Comparison of ENCODE assay signal across 8 cellular contexts in genomic region chr3:129280183-129280582, GRCh38. TPM values are rescaled to one million over a fixed set of nuclear protein-coding genes. Genes with fewer than 3 reads are reported as not detected.
DNase-seq lines count a peak whose midpoint lies in the region; ATAC-seq and TF ChIP-seq lines count a peak whose summit lies in the region.

No MANE protein-coding gene starts in this region.

- DNase-seq in activated naive CD4-positive, alpha-beta T cell treated with anti-CD3 and anti-CD28 coated beads for 36 hours, result no peak
- no peak for DNase-seq in activated naive CD4-positive, alpha-beta T cell treated with anti-CD3 and anti-CD28 coated beads, Interleukin-2, amount 50 U/mL, for 16 hours
- DNase-seq in activated naive CD8-positive, alpha-beta T cell treated with anti-CD3 and anti-CD28 coated beads, Interleukin-2, amount 50 U/mL, for 24 hours, result no peak
- no peak for DNase-seq in transverse colon
- no peak for DNase-seq in effector CD4-positive, alpha-beta T cell
- no peak for DNase-seq in substantia nigra (lab: John Stamatoyannopoulos, UW)

- CTCF ChIA-PET in activated naive CD4-positive, alpha-beta T cell treated with anti-CD3 and anti-CD28 coated beads for 36 hours (lab: Charles Lee), result interaction anchor here (2.6 kb wide), 1 partner anchor 36 kb away, joined by 11 read pairs; a partner anchor contains a TSS

- no peak for TF ChIP-seq EP300 in transverse colon (IDR thresholded peaks at IDR 0.05; ENCODE audit: low read depth)

- peaks cover 3 to 19% (median 19%) of the 10 kb centered on the region in 4 donors for H3K36me3 ChIP-seq in liver (ENCODE audit: control insufficient read depth in 4 of 4, insufficient read depth in 3 of 4, low read depth in 1 of 4, low read length in 3 of 4)
- H3K36me3 ChIP-seq in transverse colon, result peaks cover 0 to 14% (median under 1%) of the 10 kb centered on the region in 4 donors

- peaks cover 37% of the 10 kb centered on the region for H3K36me3 Mint-ChIP-seq in activated naive CD4-positive, alpha-beta T cell treated with anti-CD3 and anti-CD28 coated beads for 36 hours (ENCODE audit: low read depth)
- peaks cover 51% of the 10 kb centered on the region for H3K36me3 Mint-ChIP-seq in activated naive CD8-positive, alpha-beta T cell treated with anti-CD3 and anti-CD28 coated beads, Interleukin-2, amount 50 U/mL, for 24 hours (ENCODE audit: low read depth)

- H3K4me3 Mint-ChIP-seq in activated naive CD4-positive, alpha-beta T cell treated with anti-CD3 and anti-CD28 coated beads for 36 hours, result peak overlapping the region; percentile 87
- peak overlapping the region; percentile 97 for H3K4me3 Mint-ChIP-seq in activated naive CD8-positive, alpha-beta T cell treated with anti-CD3 and anti-CD28 coated beads, Interleukin-2, amount 50 U/mL, for 24 hours

- no peaks in the 10 kb centered on the region for H3K9me3 Mint-ChIP-seq in activated naive CD4-positive, alpha-beta T cell treated with anti-CD3 and anti-CD28 coated beads for 36 hours
- no peaks in the 10 kb centered on the region for H3K9me3 Mint-ChIP-seq in activated naive CD8-positive, alpha-beta T cell treated with anti-CD3 and anti-CD28 coated beads, Interleukin-2, amount 50 U/mL, for 24 hours

- H3K9ac ChIP-seq in liver (ENCODE audit: low read depth in 1 of 2, low read length in 2 of 2), result no peak overlapping the region

- TF ChIP-seq POLR2A in transverse colon (IDR thresholded peaks at IDR 0.05), result no peak

- in situ Hi-C loops in transverse colon (cut with MboI; ENCODE audit: low pct_ligation_motif_present in 1 of 4, low pct_unique_long_range_greater_than_20kb in 1 of 4, low sequenced_read_pairs in 3 of 4), result no loop called here

- peaks cover 2 to 42% (median 32%) of the 10 kb centered on the region in 4 donors for H3K4me1 ChIP-seq in liver (ENCODE audit: control insufficient read depth in 4 of 4, insufficient read depth in 4 of 4, low read length in 3 of 4)
- H3K4me1 ChIP-seq in transverse colon, result peaks cover 16 to 39% (median 21%) of the 10 kb centered on the region in 4 donors

- peak overlapping the region; percentile 39 to 97 for H3K27ac ChIP-seq in liver (ENCODE audit: low read depth in 1 of 2, low read length in 2 of 2)
- peak overlapping the region in 3 of 4 donors; percentile 13 to 95 (median 92) for H3K27ac ChIP-seq in transverse colon
- H3K27ac ChIP-seq in substantia nigra (ENCODE audit: low read depth, low read length, poor library complexity, severe bottlenecking), result no peak overlapping the region

- H3K4me1 Mint-ChIP-seq in activated naive CD4-positive, alpha-beta T cell treated with anti-CD3 and anti-CD28 coated beads for 36 hours (ENCODE audit: low read depth), result peaks cover 57% of the 10 kb centered on the region
- peaks cover 75% of the 10 kb centered on the region for H3K4me1 Mint-ChIP-seq in activated naive CD8-positive, alpha-beta T cell treated with anti-CD3 and anti-CD28 coated beads, Interleukin-2, amount 50 U/mL, for 24 hours

- intact Hi-C loops in activated naive CD4-positive, alpha-beta T cell treated with anti-CD3 and anti-CD28 coated beads for 36 hours (cut with micrococcal nuclease), result no loop called here
- intact Hi-C loops in transverse colon (cut with DNase I; ENCODE audit: low total_unique reads), result no loop called here

- H3K9me3 ChIP-seq in liver (ENCODE audit: control insufficient read depth in 4 of 4, low read length in 3 of 4) (no peaks in the 10 kb centered on the region), transverse colon (no peaks in the 10 kb centered on the region)

- ATAC-seq in activated naive CD8-positive, alpha-beta T cell treated with anti-CD3 and anti-CD28 coated beads, Interleukin-2, amount 50 U/mL, for 24 hours, result no peak
- no peak for ATAC-seq in HG02884 (IDR thresholded peaks at IDR 0.05; ENCODE audit: unreplicated experiment)

- no peak overlapping the region for H3K27ac Mint-ChIP-seq in activated naive CD4-positive, alpha-beta T cell treated with anti-CD3 and anti-CD28 coated beads for 36 hours
- peak overlapping the region; percentile 37 for H3K27ac Mint-ChIP-seq in activated naive CD8-positive, alpha-beta T cell treated with anti-CD3 and anti-CD28 coated beads, Interleukin-2, amount 50 U/mL, for 24 hours

- H3K27me3 ChIP-seq in liver (ENCODE audit: control insufficient read depth in 4 of 4, insufficient read depth in 4 of 4, low read length in 3 of 4) (no peaks in the 10 kb centered on the region), transverse colon (no peaks in the 10 kb centered on the region)

- no peak overlapping the region for H3K4me3 ChIP-seq in liver (ENCODE audit: low read depth in 1 of 3, low read length in 3 of 3)
- peak overlapping the region in 2 of 4 donors; percentile 88 to 89 for H3K4me3 ChIP-seq in transverse colon

- H3K27me3 Mint-ChIP-seq in activated naive CD4-positive, alpha-beta T cell treated with anti-CD3 and anti-CD28 coated beads for 36 hours (ENCODE audit: low read depth), result no peaks in the 10 kb centered on the region
- H3K27me3 Mint-ChIP-seq in activated naive CD8-positive, alpha-beta T cell treated with anti-CD3 and anti-CD28 coated beads, Interleukin-2, amount 50 U/mL, for 24 hours, result peaks cover 1% of the 10 kb centered on the region

- 91% methylated on average over 2 of the region's 2 CpGs for WGBS in liver
- WGBS in transverse colon (ENCODE audit: low coverage in 1 of 2), 2 donors, result 89 to 94% methylated on average over 2 of the region's 2 CpGs

- TF ChIP-seq CTCF in liver (IDR thresholded peaks at IDR 0.05; ENCODE audit: low read depth, low read length, missing input control) (no peak), transverse colon (IDR thresholded peaks at IDR 0.05) (no peak)

- no peak for TF ChIP-seq RAD21 in liver (IDR thresholded peaks at IDR 0.05)

TF ChIP-seq in liver, 16 proteins besides CTCF, POLR2A, EP300 and RAD21:
- TF ChIP-seq HNF4G (IDR thresholded peaks at IDR 0.05), result no peak
- TF ChIP-seq JUND (IDR thresholded peaks at IDR 0.05), result no peak
- TF ChIP-seq SP1 (IDR thresholded peaks at IDR 0.05), result no peak
- TF ChIP-seq FOXA2 (IDR thresholded peaks at IDR 0.05), result no peak
- no peak for TF ChIP-seq RXRA (IDR thresholded peaks at IDR 0.05)
- TF ChIP-seq, protein P1, sequence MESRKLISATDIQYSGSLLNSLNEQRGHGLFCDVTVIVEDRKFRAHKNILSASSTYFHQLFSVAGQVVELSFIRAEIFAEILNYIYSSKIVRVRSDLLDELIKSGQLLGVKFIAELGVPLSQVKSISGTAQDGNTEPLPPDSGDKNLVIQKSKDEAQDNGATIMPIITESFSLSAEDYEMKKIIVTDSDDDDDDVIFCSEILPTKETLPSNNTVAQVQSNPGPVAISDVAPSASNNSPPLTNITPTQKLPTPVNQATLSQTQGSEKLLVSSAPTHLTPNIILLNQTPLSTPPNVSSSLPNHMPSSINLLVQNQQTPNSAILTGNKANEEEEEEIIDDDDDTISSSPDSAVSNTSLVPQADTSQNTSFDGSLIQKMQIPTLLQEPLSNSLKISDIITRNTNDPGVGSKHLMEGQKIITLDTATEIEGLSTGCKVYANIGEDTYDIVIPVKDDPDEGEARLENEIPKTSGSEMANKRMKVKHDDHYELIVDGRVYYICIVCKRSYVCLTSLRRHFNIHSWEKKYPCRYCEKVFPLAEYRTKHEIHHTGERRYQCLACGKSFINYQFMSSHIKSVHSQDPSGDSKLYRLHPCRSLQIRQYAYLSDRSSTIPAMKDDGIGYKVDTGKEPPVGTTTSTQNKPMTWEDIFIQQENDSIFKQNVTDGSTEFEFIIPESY (IDR thresholded peaks at IDR 0.05), result no peak
- no peak for TF ChIP-seq GABPA (IDR thresholded peaks at IDR 0.05 in 1 of 2, conservative IDR thresholded peaks at IDR 0.05 in 1 of 2)
- TF ChIP-seq, protein P2, sequence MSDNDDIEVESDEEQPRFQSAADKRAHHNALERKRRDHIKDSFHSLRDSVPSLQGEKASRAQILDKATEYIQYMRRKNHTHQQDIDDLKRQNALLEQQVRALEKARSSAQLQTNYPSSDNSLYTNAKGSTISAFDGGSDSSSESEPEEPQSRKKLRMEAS (IDR thresholded peaks at IDR 0.05), result no peak

RNA-seq across cellular contexts. Expression of gene HMCES, which starts 1.5 kb away (rescaled TPM):
- 10 to 100 TPM; 35.0 to 35.8 TPM for total RNA-seq in activated naive CD4-positive, alpha-beta T cell treated with anti-CD3 and anti-CD28 coated beads for 36 hours
- total RNA-seq in liver (10 to 100 TPM; 13.7 to 18.2 TPM), transverse colon (10 to 100 TPM; 11.3 to 32.6 (median 23.9) TPM)
- 10 to 100 TPM; 15.3 to 15.4 TPM for polyA plus RNA-seq in liver

RNA-seq across cellular contexts. Expression of gene COPG1, which starts 30.8 kb away (rescaled TPM):
- 100 to 1,000 TPM; 125 to 128 TPM for total RNA-seq in activated naive CD4-positive, alpha-beta T cell treated with anti-CD3 and anti-CD28 coated beads for 36 hours
- 100 to 1,000 TPM in 1 of 2 donors, 10 to 100 TPM in 1; 68.4 to 177 TPM for total RNA-seq in liver
- 100 to 1,000 TPM in 1 of 2 donors, 10 to 100 TPM in 1; 49.8 to 106 TPM for polyA plus RNA-seq in liver
- total RNA-seq in transverse colon, result 100 to 1,000 TPM in 3 of 4 donors, 10 to 100 TPM in 1; 64.7 to 149 (median 116) TPM
